1 cellular context compared by ENCODE assay signal in genomic region chr21:41774467-41775151, GRCh38.
TF ChIP-seq lines count a peak whose summit lies in the region.

No MANE protein-coding gene starts in this region.

TF ChIP-seq in GM23338, 12 proteins besides CTCF, POLR2A, EP300 and RAD21 (continued from another document):
- TF ChIP-seq ZNF462 (CRISPR knock-in tag; IDR thresholded peaks at IDR 0.05) (no peak), POLR2AphosphoS5 (IDR thresholded peaks at IDR 0.05; ENCODE audit: low read depth) (no peak), EZH2 (IDR thresholded peaks at IDR 0.05; ENCODE audit: low read depth, unreplicated experiment) (no peak), NANOG (IDR thresholded peaks at IDR 0.05; ENCODE audit: borderline replicate concordance) (no peak), ZNF114 (CRISPR knock-in tag; IDR thresholded peaks at IDR 0.05) (no peak), STAT1 (IDR thresholded peaks at IDR 0.05; ENCODE audit: unreplicated experiment) (no peak), REST (IDR thresholded peaks at IDR 0.05; ENCODE audit: unreplicated experiment) (no peak), EZH2phosphoT487 (IDR thresholded peaks at IDR 0.05; ENCODE audit: unreplicated experiment) (no peak), ZNF331 (CRISPR knock-in tag; IDR thresholded peaks at IDR 0.05; ENCODE audit: low read depth) (no peak)
